Comparison of ENCODE assay signal across 15 cellular contexts in the genomic region with DNA sequence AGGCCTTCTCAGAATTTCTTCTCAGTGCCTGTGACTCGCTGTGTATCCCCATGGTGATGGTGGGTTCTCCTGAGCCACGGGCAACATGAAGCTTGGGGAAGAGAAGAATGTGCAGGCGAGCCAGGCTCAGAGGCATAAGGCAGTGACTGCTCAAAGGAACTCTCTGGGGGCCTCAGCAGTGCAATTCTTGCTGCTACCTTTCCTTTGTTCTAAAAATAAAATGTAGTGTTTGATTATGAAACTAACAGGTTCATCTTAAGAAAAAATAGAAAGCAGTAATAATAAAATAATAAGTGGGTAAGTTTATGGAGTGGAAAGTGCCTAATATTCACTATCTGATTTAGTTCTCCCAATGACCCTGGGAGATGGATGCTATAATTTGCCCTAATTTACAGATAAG.
"Had no signal": no experiment of that assay in that cellular context is flagged by ENCODE, and none has a peak within 500 bp of the region (broad histone marks: within the 10 kb centered on the region; RNA-seq: fewer than 3 reads in every experiment).

No MANE protein-coding gene starts in this region.

- H3K4me1 Mint-ChIP-seq: mesothelial cell of epicardium, WTC11 had no signal

- H3K36me3 ChIP-seq: breast epithelium, lower lobe of right lung, sigmoid colon, thoracic aorta had no signal

- H3K27ac ChIP-seq: breast epithelium, lower lobe of right lung, sigmoid colon, thoracic aorta had no signal

- H3K27me3 Mint-ChIP-seq: activated naive CD8-positive, alpha-beta T cell treated with anti-CD3 and anti-CD28 coated beads for 36 hours; activated T-cell treated with anti-CD3 and anti-CD28 coated beads, Interleukin-2, amount 50 U/mL, for 24 hours had no signal

- H3K36me3 Mint-ChIP-seq: activated naive CD8-positive, alpha-beta T cell treated with anti-CD3 and anti-CD28 coated beads for 36 hours; immature natural killer cell; mesothelial cell of epicardium; natural killer cell; type B pancreatic cell; WTC11 had no signal

- H3K4me3 Mint-ChIP-seq: activated CD4-positive, alpha-beta T cell treated with anti-CD3 and anti-CD28 coated beads for 36 hours; activated naive CD8-positive, alpha-beta T cell treated with anti-CD3 and anti-CD28 coated beads for 36 hours; activated T-cell treated with anti-CD3 and anti-CD28 coated beads, Interleukin-2, amount 50 U/mL, for 24 hours; central memory CD8-positive, alpha-beta T cell; immature natural killer cell; mesothelial cell of epicardium; natural killer cell; type B pancreatic cell; WTC11 had no signal

- H3K27ac Mint-ChIP-seq: activated CD4-positive, alpha-beta T cell treated with anti-CD3 and anti-CD28 coated beads for 36 hours; activated naive CD8-positive, alpha-beta T cell treated with anti-CD3 and anti-CD28 coated beads for 36 hours; activated T-cell treated with anti-CD3 and anti-CD28 coated beads, Interleukin-2, amount 50 U/mL, for 24 hours; activated T-helper 2 cell treated with anti-CD3 and anti-CD28 coated beads, Interferon-gamma antibody, Interleukin-2, Interleukin-4, amounts not matched to agents 10 μg/mL and 5 μg/mL and 100 μg/mL, durations not matched to agents 14 hours and 24 hours and 36 hours; mesothelial cell of epicardium; natural killer cell; progenitor cell of endocrine pancreas; type B pancreatic cell; WTC11 had no signal

- H3K27me3 ChIP-seq: breast epithelium had no signal

- H3K4me3 ChIP-seq: breast epithelium, lower lobe of right lung, sigmoid colon, thoracic aorta had no signal

- H3K9me3 ChIP-seq: breast epithelium, lower lobe of right lung, sigmoid colon, thoracic aorta had no signal

- H3K9me3 Mint-ChIP-seq: activated naive CD8-positive, alpha-beta T cell treated with anti-CD3 and anti-CD28 coated beads for 36 hours; activated T-cell treated with anti-CD3 and anti-CD28 coated beads, Interleukin-2, amount 50 U/mL, for 24 hours; activated T-helper 2 cell treated with anti-CD3 and anti-CD28 coated beads, Interferon-gamma antibody, Interleukin-2, Interleukin-4, amounts not matched to agents 10 μg/mL and 5 μg/mL and 100 μg/mL, durations not matched to agents 14 hours and 24 hours and 36 hours; central memory CD8-positive, alpha-beta T cell; immature natural killer cell; mesothelial cell of epicardium; natural killer cell; type B pancreatic cell; WTC11 had no signal

- H3K4me1 ChIP-seq: breast epithelium, lower lobe of right lung, sigmoid colon had no signal
